ENCODE assay signal across 8 cellular contexts in genomic region chr2:44169155-44169898, GRCh38. TPM values are rescaled to one million over a fixed set of nuclear protein-coding genes. Genes with fewer than 3 reads are reported as not detected.
DNase-seq lines count a peak whose midpoint lies in the region; ATAC-seq, FAIRE-seq and TF ChIP-seq lines count a peak whose summit lies in the region.

No MANE protein-coding gene starts in this region.

- H2AFZ ChIP-seq in HepG2 (ENCODE audit: low read length), result no peak overlapping the region

- H3K27ac ChIP-seq in HepG2 (ENCODE audit: extremely low read length, insufficient read depth, low read length), result peak overlapping the region; percentile 84

- no peaks in the 10 kb centered on the region for H3K9me3 ChIP-seq in HepG2 (ENCODE audit: low read length)

- POLR2A ChIA-PET in HepG2 (lab: Yijun Ruan, JAX), result interaction anchor here (0.9 to 1.9 kb wide), 9 partner anchors 9 to 192 kb away, joined by 3 to 21 read pairs (median 6); partner anchors contain the start of genes CAMKMT and PREPL

- TF ChIP-seq RAD21 in HepG2 (CRISPR knock-in tag; IDR thresholded peaks at IDR 0.05), result no peak; the same call in 1 of the 2 replicates

- peak overlapping the region; percentile 87 to 98 (median 98) for H3K4me3 ChIP-seq in HepG2 (replicated peaks in 1 of 3; ENCODE audit: insufficient read depth in 1 of 3, low read depth in 2 of 3, low read length in 3 of 3)

- H3K4me2 ChIP-seq in HepG2 (ENCODE audit: low read depth, low read length), result peak overlapping the region; percentile 81

- no peak for FAIRE-seq in HepG2 (lab: Jason Lieb, UNC)

- TF ChIP-seq EP300 in HepG2 (IDR thresholded peaks at IDR 0.05; ENCODE audit: low read depth in 2 of 2, low read length in 2 of 2), result no peak
- TF ChIP-seq EP300 in HepG2 (CRISPR knock-in tag; IDR thresholded peaks at IDR 0.05; ENCODE audit: borderline replicate concordance), result no peak

- no peaks in the 10 kb centered on the region; a peak in 1 of 5 replicates for H3K27me3 ChIP-seq in HepG2 (ENCODE audit: control insufficient read depth in 1 of 2, insufficient read depth in 2 of 2, low read length in 2 of 2)

- BruUV-seq in HepG2 (replicated peaks; lab: Mats Ljungman, UMichigan), result no TSS peak

- intact Hi-C loops in HepG2 (cut with micrococcal nuclease; ENCODE audit: unreplicated experiment), result loop anchor here (5.0 to 10.0 kb wide), 3 partner anchors 63 to 125 kb away; no protein-coding TSS in a partner anchor

- TF ChIP-seq CTCF in HepG2 (CRISPR knock-in tag; IDR thresholded peaks at IDR 0.05), result no peak

- H3K79me2 ChIP-seq in HepG2 (ENCODE audit: insufficient read depth, low read length), result peaks cover 53% of the 10 kb centered on the region

- H3K36me3 ChIP-seq in HepG2 (replicated peaks in 1 of 2; ENCODE audit: control insufficient read depth in 1 of 2, insufficient read depth in 2 of 2, low read length in 2 of 2), result peaks cover 0 to 4% of the 10 kb centered on the region in 2 experiments; a peak in 1 of 5 replicates

- peak overlapping the region; percentile 92 for H3K9ac ChIP-seq in HepG2 (ENCODE audit: insufficient read depth, low read depth, low read length)

- no peak; a peak in 1 of 4 replicates for TF ChIP-seq POLR2A in HepG2 (IDR thresholded peaks at IDR 0.05; ENCODE audit: insufficient read depth in 1 of 2, low read depth in 2 of 2, low read length in 2 of 2)

- CTCF ChIA-PET in HepG2 (lab: Yijun Ruan, JAX; ENCODE audit: low intra/inter-chr PET ratio, low total read pairs), result no interaction called here

- DNase-seq in EL (peak; percentile 49), H4 (ENCODE audit: low spot score) (peak; percentile 35), NAMALWA (ENCODE audit: low spot score) (peak; percentile 80), dermis blood vessel endothelial cell (peak; percentile 62), HepG2 (ENCODE audit: low spot score) (peak; percentile 24)
- DNase-seq in activated CD4-positive, CD25-positive, alpha-beta regulatory T cell treated with anti-CD3 and anti-CD28 coated beads, Interleukin-2, amount 50 U/mL, for 16 hours (ENCODE audit: low read depth, low spot score), result peak; percentile 18
- peak; percentile 10 to 35 for DNase-seq in stimulated activated CD8-positive, alpha-beta memory T cell treated with anti-CD3 and anti-CD28 coated beads, Interleukin-15, amount 100 ng/mL, for 4 hours (ENCODE audit: low read depth in 2 of 2)

- in situ Hi-C loops in HepG2 (cut with HindIII; ENCODE audit: extremely low pct_ligation_motif_present, low pct_unique_long_range_greater_than_20kb), result no loop called here

- peaks cover 23% of the 10 kb centered on the region for H4K20me1 ChIP-seq in HepG2 (ENCODE audit: insufficient read depth, low read length)

- peaks cover 33% of the 10 kb centered on the region for H3K4me1 ChIP-seq in HepG2 (ENCODE audit: insufficient read depth, low read length)

- under 1% methylated on average over 17 of the region's 54 CpGs for WGBS in HepG2 (ENCODE audit: low lambda C conversion rate)

- peak; percentile 14 for ATAC-seq in HepG2
- no peak for ATAC-seq in HG03196 (IDR thresholded peaks at IDR 0.05; ENCODE audit: unreplicated experiment)

TF ChIP-seq in HepG2, 621 proteins besides CTCF, POLR2A, EP300 and RAD21 (continues in another document):
- TF ChIP-seq ELK4 (CRISPR knock-in tag; IDR thresholded peaks at IDR 0.05; ENCODE audit: borderline replicate concordance), result no peak
- TF ChIP-seq, protein P1, sequence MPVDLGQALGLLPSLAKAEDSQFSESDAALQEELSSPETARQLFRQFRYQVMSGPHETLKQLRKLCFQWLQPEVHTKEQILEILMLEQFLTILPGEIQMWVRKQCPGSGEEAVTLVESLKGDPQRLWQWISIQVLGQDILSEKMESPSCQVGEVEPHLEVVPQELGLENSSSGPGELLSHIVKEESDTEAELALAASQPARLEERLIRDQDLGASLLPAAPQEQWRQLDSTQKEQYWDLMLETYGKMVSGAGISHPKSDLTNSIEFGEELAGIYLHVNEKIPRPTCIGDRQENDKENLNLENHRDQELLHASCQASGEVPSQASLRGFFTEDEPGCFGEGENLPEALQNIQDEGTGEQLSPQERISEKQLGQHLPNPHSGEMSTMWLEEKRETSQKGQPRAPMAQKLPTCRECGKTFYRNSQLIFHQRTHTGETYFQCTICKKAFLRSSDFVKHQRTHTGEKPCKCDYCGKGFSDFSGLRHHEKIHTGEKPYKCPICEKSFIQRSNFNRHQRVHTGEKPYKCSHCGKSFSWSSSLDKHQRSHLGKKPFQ (CRISPR knock-in tag; IDR thresholded peaks at IDR 0.05; ENCODE audit: insufficient replicate concordance), result peak; percentile 37
- no peak for TF ChIP-seq ARID2 (CRISPR knock-in tag; IDR thresholded peaks at IDR 0.05; ENCODE audit: borderline replicate concordance)
- no peak for TF ChIP-seq TGIF2 (CRISPR knock-in tag; IDR thresholded peaks at IDR 0.05)
- no peak for TF ChIP-seq SMYD3 (CRISPR knock-in tag; IDR thresholded peaks at IDR 0.05)
- TF ChIP-seq PPARG (CRISPR knock-in tag; conservative IDR thresholded peaks at IDR 0.05), result no peak
- TF ChIP-seq ZNF670 (CRISPR knock-in tag; IDR thresholded peaks at IDR 0.05; ENCODE audit: borderline replicate concordance), result no peak; the same call in 1 of the 2 replicates
- no peak for TF ChIP-seq ZNF639 (CRISPR knock-in tag; conservative IDR thresholded peaks at IDR 0.05)
- TF ChIP-seq, protein P2, sequence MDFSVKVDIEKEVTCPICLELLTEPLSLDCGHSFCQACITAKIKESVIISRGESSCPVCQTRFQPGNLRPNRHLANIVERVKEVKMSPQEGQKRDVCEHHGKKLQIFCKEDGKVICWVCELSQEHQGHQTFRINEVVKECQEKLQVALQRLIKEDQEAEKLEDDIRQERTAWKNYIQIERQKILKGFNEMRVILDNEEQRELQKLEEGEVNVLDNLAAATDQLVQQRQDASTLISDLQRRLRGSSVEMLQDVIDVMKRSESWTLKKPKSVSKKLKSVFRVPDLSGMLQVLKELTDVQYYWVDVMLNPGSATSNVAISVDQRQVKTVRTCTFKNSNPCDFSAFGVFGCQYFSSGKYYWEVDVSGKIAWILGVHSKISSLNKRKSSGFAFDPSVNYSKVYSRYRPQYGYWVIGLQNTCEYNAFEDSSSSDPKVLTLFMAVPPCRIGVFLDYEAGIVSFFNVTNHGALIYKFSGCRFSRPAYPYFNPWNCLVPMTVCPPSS (IDR thresholded peaks at IDR 0.05), result no peak
- TF ChIP-seq SYNCRIP (IDR thresholded peaks at IDR 0.05; ENCODE audit: insufficient read depth, low read depth, low read length), result no peak
- TF ChIP-seq ZBTB38 (CRISPR knock-in tag; IDR thresholded peaks at IDR 0.05), result no peak

RNA-seq across cellular contexts. Expression of gene PPM1B, which starts 0.7 kb away (rescaled TPM):
- total RNA-seq in H4 (2014; rRNA removed; shearing (Covaris generic)), result 16.9 and 23.1 TPM in 2 replicates
- total RNA-seq in dermis blood vessel endothelial cell (23.3 and 26.2 TPM in 2 replicates), HepG2 (2016; rRNA removed; fragmentation: Illumina TruSeq; extraction: Trizol) (24.4 and 33.6 TPM in 2 replicates)
- total RNA-seq in HepG2 (2016; cell fraction: cytosol; rRNA removed; fragmentation: Illumina TruSeq; extraction: Trizol; ENCODE audit: low read depth), result 17.8 and 18.0 TPM in 2 replicates
- total RNA-seq in HepG2 (2016; cell fraction: insoluble cytoplasmic fraction; rRNA removed; fragmentation: Illumina TruSeq; extraction: Trizol), result 25.9 and 32.4 TPM in 2 replicates
- total RNA-seq in HepG2 (2016; cell fraction: membrane; rRNA removed; fragmentation: Illumina TruSeq; extraction: Trizol), result 13.8 and 16.7 TPM in 2 replicates
- 23.0 and 24.0 TPM in 2 replicates for total RNA-seq in HepG2 (2016; cell fraction: nucleus; rRNA removed; fragmentation: Illumina TruSeq; extraction: Trizol)
- polyA plus RNA-seq in HepG2 (2011; rRNA removed), result 24.7 and 25.0 TPM in 2 replicates
- polyA plus RNA-seq in HepG2 (2011; cell fraction: cytosol; rRNA removed), result 8.6 and 12.7 TPM in 2 replicates
- polyA plus RNA-seq in HepG2 (2011; cell fraction: nucleus; rRNA removed), result 8.7 and 9.9 TPM in 2 replicates
- polyA plus RNA-seq in HepG2 (2012), result 28.6 and 32.2 TPM in 2 replicates
- polyA plus RNA-seq in HepG2 (2016; cell fraction: cytosol; fragmentation: Illumina TruSeq; extraction: Trizol; ENCODE audit: low read depth), result 1.6 and 1.8 TPM in 2 replicates
- 34.6 and 37.7 TPM in 2 replicates for polyA plus RNA-seq in HepG2 (2016; cell fraction: insoluble cytoplasmic fraction; fragmentation: Illumina TruSeq; extraction: Trizol; ENCODE audit: low read depth)
- 7.0 and 7.6 TPM in 2 replicates for polyA plus RNA-seq in HepG2 (2016; cell fraction: membrane; fragmentation: Illumina TruSeq; extraction: Trizol; ENCODE audit: low read depth)
- 24.1 and 29.0 TPM in 2 replicates for polyA plus RNA-seq in HepG2 (2016; cell fraction: nucleus; fragmentation: Illumina TruSeq; extraction: Trizol; ENCODE audit: insufficient read depth, low read depth)
- 32.2 and 37.2 TPM in 2 replicates for polyA minus RNA-seq in HepG2 (2011; rRNA and poly(A)+ RNA removed; ENCODE audit: low replicate concordance)
- 29.5 and 38.6 TPM in 2 replicates for polyA minus RNA-seq in HepG2 (2011; cell fraction: cytosol; rRNA and poly(A)+ RNA removed)
- 58.3 and 66.4 TPM in 2 replicates for polyA minus RNA-seq in HepG2 (2011; cell fraction: nucleus; rRNA and poly(A)+ RNA removed)

Comparison
In these comparisons a context has a peak if more than half of its experiments do, and no peak if none do; other contexts are left out.
1. DNase-seq: peak in every context shown above with its lines; median percentile 80 in NAMALWA; 62 in dermis blood vessel endothelial cell; 49 in EL; 35 in H4; 24 in HepG2; 22 in stimulated activated CD8-positive, alpha-beta memory T cell treated with anti-CD3 and anti-CD28 coated beads, Interleukin-15, amount 100 ng/mL, for 4 hours; 18 in activated CD4-positive, CD25-positive, alpha-beta regulatory T cell treated with anti-CD3 and anti-CD28 coated beads, Interleukin-2, amount 50 U/mL, for 16 hours.